In the genomic region with DNA sequence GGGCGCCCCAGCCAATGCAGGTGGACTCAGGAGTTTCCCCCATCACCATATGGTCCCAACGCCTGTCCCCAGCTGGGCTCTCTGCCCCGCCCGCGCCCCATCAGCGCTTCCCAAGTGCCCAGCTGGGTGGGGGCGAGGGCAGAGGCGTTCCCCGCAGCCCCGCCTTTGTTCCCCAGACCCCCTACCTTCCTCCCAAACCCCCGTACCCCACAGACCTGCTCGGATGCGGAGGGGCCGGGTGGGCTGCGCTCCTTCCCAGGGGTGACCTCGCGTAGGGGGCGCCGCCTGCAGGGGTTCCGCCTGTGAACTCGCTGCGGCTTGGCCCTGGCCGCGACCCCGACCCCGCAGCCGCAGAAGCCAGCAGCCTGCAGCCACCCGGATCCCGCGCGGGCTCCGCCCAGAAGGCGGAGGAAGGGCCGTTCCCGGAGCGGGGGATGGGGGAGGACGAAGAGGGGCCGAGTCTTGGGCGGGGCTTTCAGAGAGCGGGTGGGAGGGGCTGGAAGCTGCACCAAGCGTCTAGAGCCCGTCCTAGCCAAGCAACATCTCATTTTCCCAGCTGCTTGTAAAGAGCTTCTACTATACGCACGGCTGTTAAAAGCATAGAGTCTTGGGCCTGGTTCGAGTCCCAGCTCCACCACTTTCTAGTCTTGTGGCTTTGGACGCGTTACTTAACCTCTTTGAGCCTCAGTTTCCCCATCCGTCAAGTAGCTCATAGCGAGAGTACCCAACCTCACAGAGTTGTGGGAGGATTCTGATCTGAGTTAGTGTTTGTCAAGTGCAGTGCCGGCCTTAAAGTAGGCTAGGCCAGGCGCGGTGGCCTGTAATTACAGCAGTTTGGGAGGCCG, we compare ENCODE assay signal across 1 cellular context.
TF ChIP-seq lines count a peak whose summit lies in the region.

A gene with protein sequence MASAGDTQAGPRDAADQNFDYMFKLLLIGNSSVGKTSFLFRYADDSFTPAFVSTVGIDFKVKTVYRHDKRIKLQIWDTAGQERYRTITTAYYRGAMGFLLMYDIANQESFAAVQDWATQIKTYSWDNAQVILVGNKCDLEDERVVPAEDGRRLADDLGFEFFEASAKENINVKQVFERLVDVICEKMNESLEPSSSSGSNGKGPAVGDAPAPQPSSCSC (minus strand): TSS at position 404 of the 845 bp plus-strand sequence. CDS start 2,258 bp downstream, outside the sequence.

TF ChIP-seq in K562, 482 proteins besides CTCF, POLR2A, EP300 and RAD21 (continued from another document and continues in another):
- TF ChIP-seq, protein P1, sequence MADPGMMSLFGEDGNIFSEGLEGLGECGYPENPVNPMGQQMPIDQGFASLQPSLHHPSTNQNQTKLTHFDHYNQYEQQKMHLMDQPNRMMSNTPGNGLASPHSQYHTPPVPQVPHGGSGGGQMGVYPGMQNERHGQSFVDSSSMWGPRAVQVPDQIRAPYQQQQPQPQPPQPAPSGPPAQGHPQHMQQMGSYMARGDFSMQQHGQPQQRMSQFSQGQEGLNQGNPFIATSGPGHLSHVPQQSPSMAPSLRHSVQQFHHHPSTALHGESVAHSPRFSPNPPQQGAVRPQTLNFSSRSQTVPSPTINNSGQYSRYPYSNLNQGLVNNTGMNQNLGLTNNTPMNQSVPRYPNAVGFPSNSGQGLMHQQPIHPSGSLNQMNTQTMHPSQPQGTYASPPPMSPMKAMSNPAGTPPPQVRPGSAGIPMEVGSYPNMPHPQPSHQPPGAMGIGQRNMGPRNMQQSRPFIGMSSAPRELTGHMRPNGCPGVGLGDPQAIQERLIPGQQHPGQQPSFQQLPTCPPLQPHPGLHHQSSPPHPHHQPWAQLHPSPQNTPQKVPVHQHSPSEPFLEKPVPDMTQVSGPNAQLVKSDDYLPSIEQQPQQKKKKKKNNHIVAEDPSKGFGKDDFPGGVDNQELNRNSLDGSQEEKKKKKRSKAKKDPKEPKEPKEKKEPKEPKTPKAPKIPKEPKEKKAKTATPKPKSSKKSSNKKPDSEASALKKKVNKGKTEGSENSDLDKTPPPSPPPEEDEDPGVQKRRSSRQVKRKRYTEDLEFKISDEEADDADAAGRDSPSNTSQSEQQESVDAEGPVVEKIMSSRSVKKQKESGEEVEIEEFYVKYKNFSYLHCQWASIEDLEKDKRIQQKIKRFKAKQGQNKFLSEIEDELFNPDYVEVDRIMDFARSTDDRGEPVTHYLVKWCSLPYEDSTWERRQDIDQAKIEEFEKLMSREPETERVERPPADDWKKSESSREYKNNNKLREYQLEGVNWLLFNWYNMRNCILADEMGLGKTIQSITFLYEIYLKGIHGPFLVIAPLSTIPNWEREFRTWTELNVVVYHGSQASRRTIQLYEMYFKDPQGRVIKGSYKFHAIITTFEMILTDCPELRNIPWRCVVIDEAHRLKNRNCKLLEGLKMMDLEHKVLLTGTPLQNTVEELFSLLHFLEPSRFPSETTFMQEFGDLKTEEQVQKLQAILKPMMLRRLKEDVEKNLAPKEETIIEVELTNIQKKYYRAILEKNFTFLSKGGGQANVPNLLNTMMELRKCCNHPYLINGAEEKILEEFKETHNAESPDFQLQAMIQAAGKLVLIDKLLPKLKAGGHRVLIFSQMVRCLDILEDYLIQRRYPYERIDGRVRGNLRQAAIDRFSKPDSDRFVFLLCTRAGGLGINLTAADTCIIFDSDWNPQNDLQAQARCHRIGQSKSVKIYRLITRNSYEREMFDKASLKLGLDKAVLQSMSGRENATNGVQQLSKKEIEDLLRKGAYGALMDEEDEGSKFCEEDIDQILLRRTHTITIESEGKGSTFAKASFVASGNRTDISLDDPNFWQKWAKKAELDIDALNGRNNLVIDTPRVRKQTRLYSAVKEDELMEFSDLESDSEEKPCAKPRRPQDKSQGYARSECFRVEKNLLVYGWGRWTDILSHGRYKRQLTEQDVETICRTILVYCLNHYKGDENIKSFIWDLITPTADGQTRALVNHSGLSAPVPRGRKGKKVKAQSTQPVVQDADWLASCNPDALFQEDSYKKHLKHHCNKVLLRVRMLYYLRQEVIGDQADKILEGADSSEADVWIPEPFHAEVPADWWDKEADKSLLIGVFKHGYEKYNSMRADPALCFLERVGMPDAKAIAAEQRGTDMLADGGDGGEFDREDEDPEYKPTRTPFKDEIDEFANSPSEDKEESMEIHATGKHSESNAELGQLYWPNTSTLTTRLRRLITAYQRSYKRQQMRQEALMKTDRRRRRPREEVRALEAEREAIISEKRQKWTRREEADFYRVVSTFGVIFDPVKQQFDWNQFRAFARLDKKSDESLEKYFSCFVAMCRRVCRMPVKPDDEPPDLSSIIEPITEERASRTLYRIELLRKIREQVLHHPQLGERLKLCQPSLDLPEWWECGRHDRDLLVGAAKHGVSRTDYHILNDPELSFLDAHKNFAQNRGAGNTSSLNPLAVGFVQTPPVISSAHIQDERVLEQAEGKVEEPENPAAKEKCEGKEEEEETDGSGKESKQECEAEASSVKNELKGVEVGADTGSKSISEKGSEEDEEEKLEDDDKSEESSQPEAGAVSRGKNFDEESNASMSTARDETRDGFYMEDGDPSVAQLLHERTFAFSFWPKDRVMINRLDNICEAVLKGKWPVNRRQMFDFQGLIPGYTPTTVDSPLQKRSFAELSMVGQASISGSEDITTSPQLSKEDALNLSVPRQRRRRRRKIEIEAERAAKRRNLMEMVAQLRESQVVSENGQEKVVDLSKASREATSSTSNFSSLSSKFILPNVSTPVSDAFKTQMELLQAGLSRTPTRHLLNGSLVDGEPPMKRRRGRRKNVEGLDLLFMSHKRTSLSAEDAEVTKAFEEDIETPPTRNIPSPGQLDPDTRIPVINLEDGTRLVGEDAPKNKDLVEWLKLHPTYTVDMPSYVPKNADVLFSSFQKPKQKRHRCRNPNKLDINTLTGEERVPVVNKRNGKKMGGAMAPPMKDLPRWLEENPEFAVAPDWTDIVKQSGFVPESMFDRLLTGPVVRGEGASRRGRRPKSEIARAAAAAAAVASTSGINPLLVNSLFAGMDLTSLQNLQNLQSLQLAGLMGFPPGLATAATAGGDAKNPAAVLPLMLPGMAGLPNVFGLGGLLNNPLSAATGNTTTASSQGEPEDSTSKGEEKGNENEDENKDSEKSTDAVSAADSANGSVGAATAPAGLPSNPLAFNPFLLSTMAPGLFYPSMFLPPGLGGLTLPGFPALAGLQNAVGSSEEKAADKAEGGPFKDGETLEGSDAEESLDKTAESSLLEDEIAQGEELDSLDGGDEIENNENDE (IDR thresholded peaks at IDR 0.05; ENCODE audit: low read depth, low read length): no peak
- TF ChIP-seq ZNF699 (CRISPR knock-in tag; IDR thresholded peaks at IDR 0.05; ENCODE audit: insufficient replicate concordance) (no peak), SMARCE1 (IDR thresholded peaks at IDR 0.05) (no peak), ZBED1 (IDR thresholded peaks at IDR 0.05) (no peak), PURB (CRISPR knock-in tag; IDR thresholded peaks at IDR 0.05; ENCODE audit: low read depth) (no peak), ZFP36 (IDR thresholded peaks at IDR 0.05; ENCODE audit: low read depth, low read length, partially characterized antibody) (no peak), CBX3 (IDR thresholded peaks at IDR 0.05; ENCODE audit: borderline replicate concordance in 1 of 2, low read length in 2 of 2) (no peak), ZBTB17 (CRISPR knock-in tag; IDR thresholded peaks at IDR 0.05) (no peak), ATF1 (CRISPR knock-in tag; IDR thresholded peaks at IDR 0.05) (no peak), ATF1 (tag; IDR thresholded peaks at IDR 0.05) (no peak), NRF1 (conservative IDR thresholded peaks at IDR 0.05 in 1 of 2, IDR thresholded peaks at IDR 0.05 in 1 of 2) (peak; percentile 39 to 46; a peak in 3 of 4 replicates), CCNT2 (IDR thresholded peaks at IDR 0.05; ENCODE audit: borderline replicate concordance, extremely low read depth, insufficient read length, low read depth, low read length) (no peak), HOXB6 (CRISPR knock-in tag; IDR thresholded peaks at IDR 0.05; ENCODE audit: borderline replicate concordance) (no peak), SP1 (CRISPR knock-in tag; IDR thresholded peaks at IDR 0.05) (0 out of 2 replicates have a peak, but pooled peaks have one; percentile 49), MCM7 (IDR thresholded peaks at IDR 0.05) (no peak), MCM5 (IDR thresholded peaks at IDR 0.05; ENCODE audit: low read depth) (no peak), TEAD1 (CRISPR knock-in tag; IDR thresholded peaks at IDR 0.05) (0 out of 4 replicates have a peak, but pooled peaks of 1 of the 2 experiments have one; percentile 35), TAF7 (tag; IDR thresholded peaks at IDR 0.05) (no peak), MEF2A (IDR thresholded peaks at IDR 0.05; ENCODE audit: control insufficient read depth, low read depth, low read length) (no peak)
- TF ChIP-seq, protein P2, sequence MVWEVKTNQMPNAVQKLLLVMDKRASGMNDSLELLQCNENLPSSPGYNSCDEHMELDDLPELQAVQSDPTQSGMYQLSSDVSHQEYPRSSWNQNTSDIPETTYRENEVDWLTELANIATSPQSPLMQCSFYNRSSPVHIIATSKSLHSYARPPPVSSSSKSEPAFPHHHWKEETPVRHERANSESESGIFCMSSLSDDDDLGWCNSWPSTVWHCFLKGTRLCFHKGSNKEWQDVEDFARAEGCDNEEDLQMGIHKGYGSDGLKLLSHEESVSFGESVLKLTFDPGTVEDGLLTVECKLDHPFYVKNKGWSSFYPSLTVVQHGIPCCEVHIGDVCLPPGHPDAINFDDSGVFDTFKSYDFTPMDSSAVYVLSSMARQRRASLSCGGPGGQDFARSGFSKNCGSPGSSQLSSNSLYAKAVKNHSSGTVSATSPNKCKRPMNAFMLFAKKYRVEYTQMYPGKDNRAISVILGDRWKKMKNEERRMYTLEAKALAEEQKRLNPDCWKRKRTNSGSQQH (CRISPR knock-in tag; IDR thresholded peaks at IDR 0.05): no peak
- TF ChIP-seq, protein P3, sequence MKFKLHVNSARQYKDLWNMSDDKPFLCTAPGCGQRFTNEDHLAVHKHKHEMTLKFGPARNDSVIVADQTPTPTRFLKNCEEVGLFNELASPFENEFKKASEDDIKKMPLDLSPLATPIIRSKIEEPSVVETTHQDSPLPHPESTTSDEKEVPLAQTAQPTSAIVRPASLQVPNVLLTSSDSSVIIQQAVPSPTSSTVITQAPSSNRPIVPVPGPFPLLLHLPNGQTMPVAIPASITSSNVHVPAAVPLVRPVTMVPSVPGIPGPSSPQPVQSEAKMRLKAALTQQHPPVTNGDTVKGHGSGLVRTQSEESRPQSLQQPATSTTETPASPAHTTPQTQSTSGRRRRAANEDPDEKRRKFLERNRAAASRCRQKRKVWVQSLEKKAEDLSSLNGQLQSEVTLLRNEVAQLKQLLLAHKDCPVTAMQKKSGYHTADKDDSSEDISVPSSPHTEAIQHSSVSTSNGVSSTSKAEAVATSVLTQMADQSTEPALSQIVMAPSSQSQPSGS (CRISPR knock-in tag; IDR thresholded peaks at IDR 0.05): no peak
- TF ChIP-seq, protein P4, sequence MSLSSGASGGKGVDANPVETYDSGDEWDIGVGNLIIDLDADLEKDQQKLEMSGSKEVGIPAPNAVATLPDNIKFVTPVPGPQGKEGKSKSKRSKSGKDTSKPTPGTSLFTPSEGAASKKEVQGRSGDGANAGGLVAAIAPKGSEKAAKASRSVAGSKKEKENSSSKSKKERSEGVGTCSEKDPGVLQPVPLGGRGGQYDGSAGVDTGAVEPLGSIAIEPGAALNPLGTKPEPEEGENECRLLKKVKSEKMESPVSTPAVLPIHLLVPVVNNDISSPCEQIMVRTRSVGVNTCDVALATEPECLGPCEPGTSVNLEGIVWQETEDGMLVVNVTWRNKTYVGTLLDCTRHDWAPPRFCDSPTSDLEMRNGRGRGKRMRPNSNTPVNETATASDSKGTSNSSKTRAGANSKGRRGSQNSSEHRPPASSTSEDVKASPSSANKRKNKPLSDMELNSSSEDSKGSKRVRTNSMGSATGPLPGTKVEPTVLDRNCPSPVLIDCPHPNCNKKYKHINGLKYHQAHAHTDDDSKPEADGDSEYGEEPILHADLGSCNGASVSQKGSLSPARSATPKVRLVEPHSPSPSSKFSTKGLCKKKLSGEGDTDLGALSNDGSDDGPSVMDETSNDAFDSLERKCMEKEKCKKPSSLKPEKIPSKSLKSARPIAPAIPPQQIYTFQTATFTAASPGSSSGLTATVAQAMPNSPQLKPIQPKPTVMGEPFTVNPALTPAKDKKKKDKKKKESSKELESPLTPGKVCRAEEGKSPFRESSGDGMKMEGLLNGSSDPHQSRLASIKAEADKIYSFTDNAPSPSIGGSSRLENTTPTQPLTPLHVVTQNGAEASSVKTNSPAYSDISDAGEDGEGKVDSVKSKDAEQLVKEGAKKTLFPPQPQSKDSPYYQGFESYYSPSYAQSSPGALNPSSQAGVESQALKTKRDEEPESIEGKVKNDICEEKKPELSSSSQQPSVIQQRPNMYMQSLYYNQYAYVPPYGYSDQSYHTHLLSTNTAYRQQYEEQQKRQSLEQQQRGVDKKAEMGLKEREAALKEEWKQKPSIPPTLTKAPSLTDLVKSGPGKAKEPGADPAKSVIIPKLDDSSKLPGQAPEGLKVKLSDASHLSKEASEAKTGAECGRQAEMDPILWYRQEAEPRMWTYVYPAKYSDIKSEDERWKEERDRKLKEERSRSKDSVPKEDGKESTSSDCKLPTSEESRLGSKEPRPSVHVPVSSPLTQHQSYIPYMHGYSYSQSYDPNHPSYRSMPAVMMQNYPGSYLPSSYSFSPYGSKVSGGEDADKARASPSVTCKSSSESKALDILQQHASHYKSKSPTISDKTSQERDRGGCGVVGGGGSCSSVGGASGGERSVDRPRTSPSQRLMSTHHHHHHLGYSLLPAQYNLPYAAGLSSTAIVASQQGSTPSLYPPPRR (CRISPR knock-in tag; IDR thresholded peaks at IDR 0.05; ENCODE audit: borderline replicate concordance): no peak
- TF ChIP-seq, protein P5, sequence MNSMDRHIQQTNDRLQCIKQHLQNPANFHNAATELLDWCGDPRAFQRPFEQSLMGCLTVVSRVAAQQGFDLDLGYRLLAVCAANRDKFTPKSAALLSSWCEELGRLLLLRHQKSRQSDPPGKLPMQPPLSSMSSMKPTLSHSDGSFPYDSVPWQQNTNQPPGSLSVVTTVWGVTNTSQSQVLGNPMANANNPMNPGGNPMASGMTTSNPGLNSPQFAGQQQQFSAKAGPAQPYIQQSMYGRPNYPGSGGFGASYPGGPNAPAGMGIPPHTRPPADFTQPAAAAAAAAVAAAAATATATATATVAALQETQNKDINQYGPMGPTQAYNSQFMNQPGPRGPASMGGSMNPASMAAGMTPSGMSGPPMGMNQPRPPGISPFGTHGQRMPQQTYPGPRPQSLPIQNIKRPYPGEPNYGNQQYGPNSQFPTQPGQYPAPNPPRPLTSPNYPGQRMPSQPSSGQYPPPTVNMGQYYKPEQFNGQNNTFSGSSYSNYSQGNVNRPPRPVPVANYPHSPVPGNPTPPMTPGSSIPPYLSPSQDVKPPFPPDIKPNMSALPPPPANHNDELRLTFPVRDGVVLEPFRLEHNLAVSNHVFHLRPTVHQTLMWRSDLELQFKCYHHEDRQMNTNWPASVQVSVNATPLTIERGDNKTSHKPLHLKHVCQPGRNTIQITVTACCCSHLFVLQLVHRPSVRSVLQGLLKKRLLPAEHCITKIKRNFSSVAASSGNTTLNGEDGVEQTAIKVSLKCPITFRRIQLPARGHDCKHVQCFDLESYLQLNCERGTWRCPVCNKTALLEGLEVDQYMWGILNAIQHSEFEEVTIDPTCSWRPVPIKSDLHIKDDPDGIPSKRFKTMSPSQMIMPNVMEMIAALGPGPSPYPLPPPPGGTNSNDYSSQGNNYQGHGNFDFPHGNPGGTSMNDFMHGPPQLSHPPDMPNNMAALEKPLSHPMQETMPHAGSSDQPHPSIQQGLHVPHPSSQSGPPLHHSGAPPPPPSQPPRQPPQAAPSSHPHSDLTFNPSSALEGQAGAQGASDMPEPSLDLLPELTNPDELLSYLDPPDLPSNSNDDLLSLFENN (IDR thresholded peaks at IDR 0.05; ENCODE audit: low read depth in 2 of 2, low read length in 2 of 2): peak in 1 of 2 experiments; percentile 32; a peak in 1 of 4 replicates
